ENCODE assay signal across 1 cellular context in genomic region chr6:75279418-75279817, GRCh38.
TF ChIP-seq lines count a peak whose summit lies in the region.

No MANE protein-coding gene starts in this region.

TF ChIP-seq in GM12878, 131 proteins besides CTCF, POLR2A, EP300 and RAD21:
- TF ChIP-seq CREM (IDR thresholded peaks at IDR 0.05; ENCODE audit: low read depth) (no peak), IKZF2 (IDR thresholded peaks at IDR 0.05) (no peak), NKRF (conservative IDR thresholded peaks at IDR 0.05) (no peak), SKIL (IDR thresholded peaks at IDR 0.05; ENCODE audit: low read depth, poor library complexity, severe bottlenecking) (no peak), BMI1 (IDR thresholded peaks at IDR 0.05; ENCODE audit: borderline replicate concordance) (no peak), ZSCAN29 (IDR thresholded peaks at IDR 0.05) (no peak), RFX5 (IDR thresholded peaks at IDR 0.05; ENCODE audit: low read depth, low read length) (no peak), KAT2A (conservative IDR thresholded peaks at IDR 0.05; ENCODE audit: control insufficient read depth, low read depth, low read length) (no peak), CUX1 (IDR thresholded peaks at IDR 0.05; ENCODE audit: insufficient replicate concordance, low read depth, low read length) (no peak), MEF2B (IDR thresholded peaks at IDR 0.05; ENCODE audit: partially characterized antibody, poor library complexity, severe bottlenecking) (no peak)
